ENCODE assay signal across 30 cellular contexts in genomic region chr22:19220867-19221266, GRCh38.
"Had no signal": no experiment of that assay in that cellular context is flagged by ENCODE, and none has a peak within 500 bp of the region (broad histone marks: within the 10 kb centered on the region; RNA-seq: fewer than 3 reads in every experiment).

No MANE protein-coding gene starts in this region.

- H3K27ac Mint-ChIP-seq: activated B cell treated with CpG ODN at 0.5 μM for 24 hours; activated CD8-positive, alpha-beta T cell treated with anti-CD3 and anti-CD28 coated beads for 36 hours; activated naive CD4-positive, alpha-beta T cell treated with anti-CD3 and anti-CD28 coated beads, Interleukin-2, amount 10 ng/mL, durations not matched to agents 7 days and 5 days; activated naive CD4-positive, alpha-beta T cell treated with anti-CD3 and anti-CD28 coated beads, Interleukin-2, amount 50 U/mL, for 72 hours; activated naive CD8-positive, alpha-beta T cell treated with anti-CD3 and anti-CD28 coated beads, Interleukin-2, amount 10 ng/mL, durations not matched to agents 7 days and 5 days; activated T-helper 1 cell treated with anti-CD3 and anti-CD28 coated beads, Interleukin-12 subunit alpha, Interleukin-12 subunit beta, Interleukin-2, Interleukin-4 antibody, amounts not matched to agents 30 ng/mL and 10 ng/mL and 1 ng/mL, durations not matched to agents 14 hours and 24 hours and 36 hours had no signal

- H3K9me3 Mint-ChIP-seq: activated B cell treated with CpG ODN at 0.5 μM for 24 hours; activated CD8-positive, alpha-beta T cell treated with anti-CD3 and anti-CD28 coated beads for 36 hours; activated naive CD4-positive, alpha-beta T cell treated with anti-CD3 and anti-CD28 coated beads, Interleukin-2, amount 10 ng/mL, durations not matched to agents 7 days and 5 days; activated naive CD4-positive, alpha-beta T cell treated with anti-CD3 and anti-CD28 coated beads, Interleukin-2, amount 50 U/mL, for 72 hours; activated naive CD8-positive, alpha-beta T cell treated with anti-CD3 and anti-CD28 coated beads, Interleukin-2, amount 10 ng/mL, durations not matched to agents 7 days and 5 days; activated T-helper 1 cell treated with anti-CD3 and anti-CD28 coated beads, Interleukin-12 subunit alpha, Interleukin-12 subunit beta, Interleukin-2, Interleukin-4 antibody, amounts not matched to agents 30 ng/mL and 10 ng/mL and 1 ng/mL, durations not matched to agents 14 hours and 24 hours and 36 hours; brain had no signal

- H3K27me3 Mint-ChIP-seq: activated B cell treated with CpG ODN at 0.5 μM for 24 hours; activated CD8-positive, alpha-beta T cell treated with anti-CD3 and anti-CD28 coated beads for 36 hours; activated naive CD8-positive, alpha-beta T cell treated with anti-CD3 and anti-CD28 coated beads, Interleukin-2, amount 10 ng/mL, durations not matched to agents 7 days and 5 days; brain had no signal

- H3K4me3 ChIP-seq: ascending aorta, breast epithelium, cardiac muscle cell, colonic mucosa, esophagus squamous epithelium had no signal

- DNase-seq: activated B cell treated with CpG ODN at 0.5 μM for 24 hours; activated CD4-positive, alpha-beta T cell treated with anti-CD3 and anti-CD28 coated beads for 48 hours; activated CD4-positive, alpha-beta T cell treated with anti-CD3 and anti-CD28 coated beads, Interleukin-2, amount 50 U/mL, for 1 hour; activated CD4-positive, alpha-beta T cell treated with anti-CD3 and anti-CD28 coated beads, Interleukin-2, amount 50 U/mL, for 48 hours; activated CD8-positive, alpha-beta memory T cell treated with anti-CD3 and anti-CD28 coated beads for 24 hours; activated CD8-positive, alpha-beta T cell treated with anti-CD3 and anti-CD28 coated beads for 36 hours; activated gamma-delta T cell; activated naive CD4-positive, alpha-beta T cell; activated naive CD4-positive, alpha-beta T cell treated with anti-CD3 and anti-CD28 coated beads, Interleukin-2, amount 10 ng/mL, durations not matched to agents 7 days and 5 days; activated naive CD8-positive, alpha-beta T cell treated with anti-CD3 and anti-CD28 coated beads, Interleukin-2, amount 10 ng/mL, durations not matched to agents 7 days and 5 days; activated T-cell treated with anti-CD3 and anti-CD28 coated beads, Interleukin-2, amount 50 U/mL, for 1 hour; activated T-cell treated with anti-CD3 and anti-CD28 coated beads, Interleukin-2, amount 50 U/mL, for 48 hours; central memory CD4-positive, alpha-beta T cell; cerebellar nuclear complex; colonic mucosa; effector CD8-positive, alpha-beta T cell; esophagus squamous epithelium; foreskin melanocyte; T-helper 2 cell; WERI-Rb-1 had no signal

- H3K27me3 ChIP-seq: ascending aorta, breast epithelium, cardiac muscle cell, colonic mucosa, esophagus squamous epithelium had no signal

- H3K4me3 Mint-ChIP-seq: activated B cell treated with CpG ODN at 0.5 μM for 24 hours; activated CD8-positive, alpha-beta T cell treated with anti-CD3 and anti-CD28 coated beads for 36 hours; activated naive CD4-positive, alpha-beta T cell treated with anti-CD3 and anti-CD28 coated beads, Interleukin-2, amount 10 ng/mL, durations not matched to agents 7 days and 5 days; activated naive CD8-positive, alpha-beta T cell treated with anti-CD3 and anti-CD28 coated beads, Interleukin-2, amount 10 ng/mL, durations not matched to agents 7 days and 5 days; activated T-helper 1 cell treated with anti-CD3 and anti-CD28 coated beads, Interleukin-12 subunit alpha, Interleukin-12 subunit beta, Interleukin-2, Interleukin-4 antibody, amounts not matched to agents 30 ng/mL and 10 ng/mL and 1 ng/mL, durations not matched to agents 14 hours and 24 hours and 36 hours; brain had no signal

- H3K36me3 Mint-ChIP-seq: activated naive CD4-positive, alpha-beta T cell treated with anti-CD3 and anti-CD28 coated beads, Interleukin-2, amount 10 ng/mL, durations not matched to agents 7 days and 5 days; activated naive CD4-positive, alpha-beta T cell treated with anti-CD3 and anti-CD28 coated beads, Interleukin-2, amount 50 U/mL, for 72 hours; activated naive CD8-positive, alpha-beta T cell treated with anti-CD3 and anti-CD28 coated beads, Interleukin-2, amount 10 ng/mL, durations not matched to agents 7 days and 5 days had no signal

- FAIRE-seq: endometrium, endothelial cell of umbilical vein had no signal

- ATAC-seq: activated CD4-positive, CD25-positive, alpha-beta regulatory T cell treated with anti-CD3 and anti-CD28 coated beads, Interleukin-2, amount 50 U/mL, for 24 hours; activated CD8-positive, alpha-beta T cell treated with anti-CD3 and anti-CD28 coated beads for 36 hours; activated naive CD4-positive, alpha-beta T cell treated with anti-CD3 and anti-CD28 coated beads, Interleukin-2, amount 50 U/mL, for 72 hours had no signal

- H3K27ac ChIP-seq: ascending aorta, breast epithelium, cardiac muscle cell, colonic mucosa, epithelial cell of prostate, esophagus squamous epithelium, WERI-Rb-1 had no signal

- H3K9me3 ChIP-seq: ascending aorta, breast epithelium, colonic mucosa, esophagus squamous epithelium had no signal

- H3K36me3 ChIP-seq: breast epithelium, cardiac muscle cell, colonic mucosa had no signal

- H3K4me1 ChIP-seq: ascending aorta, breast epithelium, colonic mucosa, esophagus squamous epithelium had no signal
